30 cellular contexts compared by ENCODE assay signal in genomic region chr1:170318141-170318540, GRCh38.
"Had no signal": no experiment of that assay in that cellular context is flagged by ENCODE, and none has a peak within 500 bp of the region (broad histone marks: within the 10 kb centered on the region; RNA-seq: fewer than 3 reads in every experiment).

No MANE protein-coding gene starts in this region.

- H3K9ac ChIP-seq: neural progenitor cell had no signal

- H3K4me2 ChIP-seq: neural progenitor cell had no signal

- H3K9me3 ChIP-seq: colonic mucosa, esophagus squamous epithelium, prostate gland, right atrium auricular region, sigmoid colon, thoracic aorta, upper lobe of left lung, uterus had no signal

- DNase-seq: cerebellar nuclear complex; colonic mucosa; dermis blood vessel endothelial cell; effector memory CD4-positive, alpha-beta T cell; erythroblast; esophagus squamous epithelium; foreskin melanocyte; hypothalamus; immature natural killer cell; islet precursor cell; kidney glomerular epithelial cell; naive thymus-derived CD4-positive, alpha-beta T cell; sigmoid colon; stimulated activated CD4-positive, alpha-beta T cell treated with anti-CD3 and anti-CD28 coated beads, Interleukin-15, amount 100 ng/mL, for 24 hours; stimulated activated CD4-positive, alpha-beta T cell treated with anti-CD3 and anti-CD28 coated beads, Interleukin-2, amount 100 ng/mL, for 48 hours; stimulated activated naive B cell treated with anti-CD40 and anti-IgM and Interleukin-4, amounts not matched to agents 10 μg/mL and 1 μg/mL and 100 μg/mL, for 72 hours; upper lobe of left lung; uterus had no signal

- H3K4me1 Mint-ChIP-seq: immature natural killer cell; memory B cell; stimulated activated naive B cell treated with anti-CD40 and anti-IgM and Interleukin-4, amounts not matched to agents 10 μg/mL and 1 μg/mL and 100 μg/mL, for 72 hours had no signal

- H2AFZ ChIP-seq: neural progenitor cell had no signal

- H3K9me3 Mint-ChIP-seq: memory B cell; nephron; stimulated activated naive B cell treated with anti-CD40 and anti-IgM and Interleukin-4, amounts not matched to agents 10 μg/mL and 1 μg/mL and 100 μg/mL, for 72 hours; stimulated activated naive CD8-positive, alpha-beta T cell treated with anti-CD3 and anti-CD28 coated beads, Interleukin-15, Interleukin-2, amounts not matched to agents 100 ng/mL and 50 ng/mL, for 24 hours had no signal

- H3K4me1 ChIP-seq: colonic mucosa, esophagus squamous epithelium, neural progenitor cell, prostate gland, right atrium auricular region, sigmoid colon, upper lobe of left lung had no signal

- H3K4me3 ChIP-seq: colonic mucosa, esophagus squamous epithelium, lung, neural progenitor cell, prostate gland, right atrium auricular region, sigmoid colon, skin epidermis, thoracic aorta, tibial nerve, upper lobe of left lung, uterus had no signal

- H3K27ac Mint-ChIP-seq: immature natural killer cell; memory B cell; naive thymus-derived CD4-positive, alpha-beta T cell; nephron; neural progenitor cell; stimulated activated naive B cell treated with anti-CD40 and anti-IgM and Interleukin-4, amounts not matched to agents 10 μg/mL and 1 μg/mL and 100 μg/mL, for 72 hours; stimulated activated naive CD8-positive, alpha-beta T cell treated with anti-CD3 and anti-CD28 coated beads, Interleukin-15, Interleukin-2, amounts not matched to agents 100 ng/mL and 50 ng/mL, for 24 hours had no signal

- H3K36me3 ChIP-seq: colonic mucosa, esophagus squamous epithelium, neural progenitor cell, prostate gland, right atrium auricular region, sigmoid colon, thoracic aorta, tibial nerve, upper lobe of left lung, uterus had no signal

- H3K27ac ChIP-seq: colonic mucosa, esophagus squamous epithelium, neural progenitor cell, prostate gland, right atrium auricular region, sigmoid colon, thoracic aorta, tibial nerve, upper lobe of left lung, uterus had no signal

- H3K36me3 Mint-ChIP-seq: immature natural killer cell; memory B cell; mesothelial cell of epicardium; naive thymus-derived CD4-positive, alpha-beta T cell; neural progenitor cell; stimulated activated naive B cell treated with anti-CD40 and anti-IgM and Interleukin-4, amounts not matched to agents 10 μg/mL and 1 μg/mL and 100 μg/mL, for 72 hours had no signal

- H3K27me3 ChIP-seq: colonic mucosa, esophagus squamous epithelium, neural progenitor cell, right atrium auricular region, sigmoid colon, tibial nerve, upper lobe of left lung, uterus had no signal

- FAIRE-seq: endometrium had no signal

- H3K27me3 Mint-ChIP-seq: memory B cell; stimulated activated naive B cell treated with anti-CD40 and anti-IgM and Interleukin-4, amounts not matched to agents 10 μg/mL and 1 μg/mL and 100 μg/mL, for 72 hours; stimulated activated naive CD8-positive, alpha-beta T cell treated with anti-CD3 and anti-CD28 coated beads, Interleukin-15, Interleukin-2, amounts not matched to agents 100 ng/mL and 50 ng/mL, for 24 hours had no signal

- H3K4me3 Mint-ChIP-seq: immature natural killer cell; memory B cell; mesothelial cell of epicardium; naive thymus-derived CD4-positive, alpha-beta T cell; nephron; neural progenitor cell; stimulated activated naive B cell treated with anti-CD40 and anti-IgM and Interleukin-4, amounts not matched to agents 10 μg/mL and 1 μg/mL and 100 μg/mL, for 72 hours; stimulated activated naive CD8-positive, alpha-beta T cell treated with anti-CD3 and anti-CD28 coated beads, Interleukin-15, Interleukin-2, amounts not matched to agents 100 ng/mL and 50 ng/mL, for 24 hours had no signal

- ATAC-seq: naive thymus-derived CD4-positive, alpha-beta T cell; stimulated activated naive B cell treated with anti-CD40 and anti-IgM and Interleukin-4, amounts not matched to agents 10 μg/mL and 1 μg/mL and 100 μg/mL, for 72 hours had no signal
